Comparison of ENCODE assay signal across 22 cellular contexts in genomic region chr17:56367381-56367780, GRCh38.
DNase-seq lines count a peak whose midpoint lies in the region; ATAC-seq and TF ChIP-seq lines count a peak whose summit lies in the region.
"Had no signal": no experiment of that assay in that cellular context is flagged by ENCODE, and none has a peak within 500 bp of the region (broad histone marks: within the 10 kb centered on the region; RNA-seq: fewer than 3 reads in every experiment).

No MANE protein-coding gene starts in this region.

- no peak for ATAC-seq in HG03521 (IDR thresholded peaks at IDR 0.05; ENCODE audit: unreplicated experiment)
- ATAC-seq in CD8-positive, alpha-beta T cell = no peak

- H3K27ac ChIP-seq in endodermal cell (ENCODE audit: low read depth, low read length) = no peak overlapping the region
- no peak overlapping the region for H3K27ac ChIP-seq in CD8-positive, alpha-beta T cell (ENCODE audit: low read depth, low read length)
- H3K27ac ChIP-seq: Peyer's patch had no signal

- H3K4me1 ChIP-seq in endodermal cell (ENCODE audit: control insufficient read depth, insufficient read depth, low read length) = peaks cover 12% of the 10 kb centered on the region
- H3K4me1 ChIP-seq in CD8-positive, alpha-beta T cell (ENCODE audit: insufficient read depth, low read length) = no peaks in the 10 kb centered on the region
- H3K4me1 ChIP-seq: HAP-1, Peyer's patch had no signal

- H3K9me3 ChIP-seq in endodermal cell (ENCODE audit: control insufficient read depth, low read length) = no peaks in the 10 kb centered on the region
- no peaks in the 10 kb centered on the region for H3K9me3 ChIP-seq in CD8-positive, alpha-beta T cell (ENCODE audit: low read length)
- H3K9me3 ChIP-seq: HAP-1, MG63, Peyer's patch had no signal

- no peak overlapping the region for H3K9ac ChIP-seq in endodermal cell (ENCODE audit: extremely low read depth, low read length, poor library complexity, severe bottlenecking)

- intact Hi-C loops in CD8-positive, alpha-beta T cell (cut with DNase I, micrococcal nuclease) = no loop called here

- H3K4me1 Mint-ChIP-seq in endodermal cell = peaks cover 14% of the 10 kb centered on the region
- no peaks in the 10 kb centered on the region for H3K4me1 Mint-ChIP-seq in nephron
- H3K4me1 Mint-ChIP-seq in CD8-positive, alpha-beta T cell (ENCODE audit: low read depth) = no peaks in the 10 kb centered on the region
- H3K4me1 Mint-ChIP-seq: CD4-positive, alpha-beta memory T cell had no signal

- 50% methylated on average over 1 of the region's 1 CpG; no CpG with 5 or more reads in 1 of the 2 experiments for WGBS in endodermal cell (ENCODE audit: insufficient coverage in 1 of 2, insufficient read length in 1 of 2), 2 experiments

- POLR2A ChIA-PET in CD8-positive, alpha-beta T cell (lab: Charles Lee) = no interaction called here

- H3K4me3 ChIP-seq in endodermal cell (ENCODE audit: low read length) = peak overlapping the region; percentile 62
- H3K4me3 ChIP-seq in CD8-positive, alpha-beta T cell (ENCODE audit: low read depth, low read length) = no peak overlapping the region
- H3K4me3 ChIP-seq: HAP-1, MG63, Peyer's patch had no signal

- no peaks in the 10 kb centered on the region for H3K27me3 Mint-ChIP-seq in endodermal cell (ENCODE audit: insufficient read depth)
- H3K27me3 Mint-ChIP-seq in nephron (ENCODE audit: low read depth) = peaks cover 10% of the 10 kb centered on the region
- peaks cover 2% of the 10 kb centered on the region for H3K27me3 Mint-ChIP-seq in CD8-positive, alpha-beta T cell (ENCODE audit: low read depth)

- H3K4me3 Mint-ChIP-seq in endodermal cell (peak overlapping the region; percentile 23), nephron (no peak overlapping the region)
- H3K4me3 Mint-ChIP-seq in CD8-positive, alpha-beta T cell = no peak overlapping the region
- H3K4me3 Mint-ChIP-seq: CD4-positive, alpha-beta memory T cell; HFFc6 had no signal

- TF ChIP-seq CTCF in endodermal cell (conservative IDR thresholded peaks at IDR 0.05) (peak; percentile 18), nephron (IDR thresholded peaks at IDR 0.05; ENCODE audit: unreplicated experiment in 3 of 3) (no peak)
- TF ChIP-seq CTCF in CD8-positive, alpha-beta T cell (IDR thresholded peaks at IDR 0.05) = no peak

- CTCF ChIA-PET in CD8-positive, alpha-beta T cell (lab: Charles Lee) = no interaction called here

- H3K9me3 Mint-ChIP-seq in endodermal cell = no peaks in the 10 kb centered on the region
- no peaks in the 10 kb centered on the region for H3K9me3 Mint-ChIP-seq in nephron
- no peaks in the 10 kb centered on the region for H3K9me3 Mint-ChIP-seq in CD8-positive, alpha-beta T cell
- H3K9me3 Mint-ChIP-seq: CD4-positive, alpha-beta memory T cell; HFFc6 had no signal

- peak overlapping the region; percentile 79 for H3K27ac Mint-ChIP-seq in endodermal cell
- H3K27ac Mint-ChIP-seq in nephron = peak overlapping the region; percentile 54 to 90 (median 83)
- H3K27ac Mint-ChIP-seq in CD8-positive, alpha-beta T cell = no peak overlapping the region
- H3K27ac Mint-ChIP-seq: HFFc6 had no signal

- no peaks in the 10 kb centered on the region for H3K36me3 Mint-ChIP-seq in endodermal cell (ENCODE audit: low read depth)
- H3K36me3 Mint-ChIP-seq in nephron (ENCODE audit: low read depth) = no peaks in the 10 kb centered on the region
- H3K36me3 Mint-ChIP-seq in CD8-positive, alpha-beta T cell = no peaks in the 10 kb centered on the region
- H3K36me3 Mint-ChIP-seq: CD4-positive, alpha-beta memory T cell had no signal

- DNase-seq in MV-4-11 (lab: John Stamatoyannopoulos, UW) (peak; percentile 64), endodermal cell (peak; percentile 67), NCI-H226 (no peak)
- no peak for DNase-seq in stimulated activated CD4-positive, alpha-beta T cell treated with anti-CD3 and anti-CD28 coated beads, Interleukin-15, amount 100 ng/mL, for 24 hours
- DNase-seq in CD8-positive, alpha-beta T cell = no peak
- DNase-seq: C1 segment of cervical spinal cord, DMS 273 treated with DMSO at 0.1 percent for 48 hours, DMS79, EL, HFFc6, KBM-7, MG63, NCI-H2029 treated with DMSO at 0.1 percent for 48 hours, NCI-H2227 treated with DMSO at 0.1 percent for 48 hours, NCI-H510A, NCI-H69, Peyer's patch, SIG-M5 had no signal

- H3K36me3 ChIP-seq in endodermal cell (ENCODE audit: control insufficient read depth, insufficient read depth, low read length) = no peaks in the 10 kb centered on the region
- H3K36me3 ChIP-seq in CD8-positive, alpha-beta T cell (ENCODE audit: insufficient read depth, low read length) = no peaks in the 10 kb centered on the region
- H3K36me3 ChIP-seq: HAP-1, MG63, Peyer's patch had no signal

- H3K27me3 ChIP-seq in endodermal cell (ENCODE audit: control insufficient read depth, insufficient read depth, low read length, poor library complexity, severe bottlenecking) = no peaks in the 10 kb centered on the region
- no peaks in the 10 kb centered on the region for H3K27me3 ChIP-seq in CD8-positive, alpha-beta T cell (ENCODE audit: insufficient read depth, low read length)
- H3K27me3 ChIP-seq: MG63, Peyer's patch had no signal

Comparison
In these comparisons a context has a peak if more than half of its experiments do, and no peak if none do; other contexts are left out.
1. DNase-seq: peak in MV-4-11 (single experiment) and endodermal cell (single experiment); none in stimulated activated CD4-positive, alpha-beta T cell treated with anti-CD3 and anti-CD28 coated beads, Interleukin-15, amount 100 ng/mL, for 24 hours (single experiment), NCI-H226 (single experiment) and CD8-positive, alpha-beta T cell (0 of 7).